In the genomic region with DNA sequence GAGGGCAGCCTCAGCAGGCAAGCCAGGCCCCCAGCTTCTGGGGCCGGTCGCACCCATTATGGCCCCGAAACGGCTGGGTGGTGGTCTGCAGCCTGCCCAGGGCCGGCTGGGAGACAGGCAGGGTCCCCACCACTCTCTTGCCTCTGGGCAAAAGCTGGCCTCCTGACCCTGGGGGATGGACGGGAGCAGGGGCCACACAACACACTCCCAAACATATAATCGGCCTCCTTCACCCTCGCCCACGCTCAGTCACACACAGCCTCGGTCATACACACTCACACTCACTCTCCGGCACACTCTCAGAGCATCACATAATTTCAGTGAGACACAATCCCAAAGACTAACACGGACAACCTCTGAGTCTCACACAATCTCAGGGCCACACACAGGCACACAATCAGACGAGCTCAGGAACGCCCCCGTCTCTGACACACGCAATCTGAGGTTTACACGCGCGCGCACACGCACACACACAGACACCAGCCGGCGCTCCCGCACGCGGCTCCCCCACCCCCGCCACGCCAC, we compare ENCODE assay signal across 8 cellular contexts. TPM values are rescaled to one million over a fixed set of nuclear protein-coding genes. Genes with fewer than 3 reads are reported as not detected.
DNase-seq lines count a peak whose midpoint lies in the region; ATAC-seq and TF ChIP-seq lines count a peak whose summit lies in the region.

No MANE protein-coding gene starts in this region.

- DNase-seq in NOMO-1 treated with DMSO at 0.1 percent for 48 hours (lab: John Stamatoyannopoulos, UW; ENCODE audit: unreplicated experiment) (peak; percentile 33), NOMO-1 treated with dmso at 0.1 percent for 144 hours (lab: John Stamatoyannopoulos, UW; ENCODE audit: unreplicated experiment) (no peak), spleen (peak; percentile 82)
- DNase-seq in activated CD4-positive, alpha-beta T cell treated with anti-CD3 and anti-CD28 coated beads, Interleukin-2, amount 50 U/mL, for 1 hour: no peak

- intact Hi-C loops in spleen (cut with DNase I; ENCODE audit: low total_unique reads): no loop called here

- H3K36me3 ChIP-seq in gastroesophageal sphincter (no peaks in the 10 kb centered on the region), spleen (no peaks in the 10 kb centered on the region)

- H3K4me1 ChIP-seq in gastroesophageal sphincter (peaks cover 0 to 27% (median 11%) of the 10 kb centered on the region in 3 donors), spleen (peaks cover 14 to 37% (median 29%) of the 10 kb centered on the region in 6 donors)

- peak overlapping the region in 3 of 4 donors; percentile 84 to 94 (median 90) for H3K27ac ChIP-seq in gastroesophageal sphincter
- peak overlapping the region; percentile 83 to 93 (median 91) for H3K27ac ChIP-seq in spleen

- ATAC-seq in SK-N-SH treated with all-trans-retinoic acid at 6 μM for 48 hours (peak; percentile 15), gastroesophageal sphincter (no peak), HG02759 (IDR thresholded peaks at IDR 0.05; ENCODE audit: unreplicated experiment) (no peak), HG03520 (IDR thresholded peaks at IDR 0.05; ENCODE audit: unreplicated experiment) (no peak)

- no peak for TF ChIP-seq POLR2A in gastroesophageal sphincter (IDR thresholded peaks at IDR 0.05)
- TF ChIP-seq POLR2A in spleen (IDR thresholded peaks at IDR 0.05): no peak

- WGBS in gastroesophageal sphincter (ENCODE audit: low coverage in 1 of 2), 2 donors: 3 to 10% methylated on average over 5 to 7 of the region's 28 CpGs
- WGBS in spleen, 5 donors: 0 to 3% (median 2%) methylated on average over 13 to 28 of the region's 28 CpGs

- H3K9me3 ChIP-seq in gastroesophageal sphincter: no peaks in the 10 kb centered on the region
- no peaks in the 10 kb centered on the region for H3K9me3 ChIP-seq in spleen

- no peak for TF ChIP-seq EP300 in gastroesophageal sphincter (IDR thresholded peaks at IDR 0.05)

- peak in 1 of 4 experiments; percentile 13 for TF ChIP-seq CTCF in gastroesophageal sphincter (IDR thresholded peaks at IDR 0.05)
- TF ChIP-seq CTCF in spleen (IDR thresholded peaks at IDR 0.05 in 8 of 11, conservative IDR thresholded peaks at IDR 0.05 in 3 of 11): no peak

- H3K4me3 ChIP-seq in gastroesophageal sphincter (peak overlapping the region; percentile 64 to 90), spleen (peak overlapping the region; percentile 77 to 97 (median 90))

- no peaks in the 10 kb centered on the region for H3K27me3 ChIP-seq in gastroesophageal sphincter
- no peaks in the 10 kb centered on the region for H3K27me3 ChIP-seq in spleen (replicated peaks in 1 of 7)

TF ChIP-seq in SK-N-SH treated with all-trans-retinoic acid at 6 μM for 48 hours, 23 proteins besides CTCF, POLR2A, EP300 and RAD21:
- no peak for TF ChIP-seq TOX (CRISPR knock-in tag; IDR thresholded peaks at IDR 0.05; ENCODE audit: borderline replicate concordance)
- no peak for TF ChIP-seq ZNF8 (CRISPR knock-in tag; IDR thresholded peaks at IDR 0.05)
- no peak for TF ChIP-seq POU6F1 (CRISPR knock-in tag; IDR thresholded peaks at IDR 0.05; ENCODE audit: borderline replicate concordance, low read depth)
- no peak for TF ChIP-seq OSR1 (CRISPR knock-in tag; IDR thresholded peaks at IDR 0.05)
- TF ChIP-seq, protein P1, sequence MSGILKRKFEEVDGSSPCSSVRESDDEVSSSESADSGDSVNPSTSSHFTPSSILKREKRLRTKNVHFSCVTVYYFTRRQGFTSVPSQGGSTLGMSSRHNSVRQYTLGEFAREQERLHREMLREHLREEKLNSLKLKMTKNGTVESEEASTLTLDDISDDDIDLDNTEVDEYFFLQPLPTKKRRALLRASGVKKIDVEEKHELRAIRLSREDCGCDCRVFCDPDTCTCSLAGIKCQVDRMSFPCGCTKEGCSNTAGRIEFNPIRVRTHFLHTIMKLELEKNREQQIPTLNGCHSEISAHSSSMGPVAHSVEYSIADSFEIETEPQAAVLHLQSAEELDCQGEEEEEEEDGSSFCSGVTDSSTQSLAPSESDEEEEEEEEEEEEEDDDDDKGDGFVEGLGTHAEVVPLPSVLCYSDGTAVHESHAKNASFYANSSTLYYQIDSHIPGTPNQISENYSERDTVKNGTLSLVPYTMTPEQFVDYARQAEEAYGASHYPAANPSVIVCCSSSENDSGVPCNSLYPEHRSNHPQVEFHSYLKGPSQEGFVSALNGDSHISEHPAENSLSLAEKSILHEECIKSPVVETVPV (CRISPR knock-in tag; IDR thresholded peaks at IDR 0.05): no peak
- no peak for TF ChIP-seq PPARA (CRISPR knock-in tag; IDR thresholded peaks at IDR 0.05; ENCODE audit: borderline replicate concordance)
- TF ChIP-seq SNAI2 (CRISPR knock-in tag; IDR thresholded peaks at IDR 0.05): no peak
- no peak for TF ChIP-seq GLIS3 (CRISPR knock-in tag; IDR thresholded peaks at IDR 0.05)
- TF ChIP-seq BACH2 (CRISPR knock-in tag; IDR thresholded peaks at IDR 0.05; ENCODE audit: borderline replicate concordance): no peak

RNA-seq across cellular contexts. Expression of gene PEMT, which starts 0.6 kb away (rescaled TPM):
- total RNA-seq in gastroesophageal sphincter (10 to 100 TPM in 3 of 4 donors, 1 to 10 TPM in 1; 8.6 to 20.7 (median 17.5) TPM), spleen (10 to 100 TPM in 5 of 7 donors, 1 to 10 TPM in 2; 8.9 to 16.4 (median 14.3) TPM)
- polyA plus RNA-seq in spleen: 10 to 100 TPM; 11.6 to 21.3 (median 18.9) TPM

Comparison
In these comparisons a context has a peak if more than half of its experiments do, and no peak if none do; other contexts are left out.
1. DNase-seq: peak in NOMO-1 treated with DMSO at 0.1 percent for 48 hours (single experiment) and spleen (single experiment); none in NOMO-1 treated with dmso at 0.1 percent for 144 hours (single experiment) and activated CD4-positive, alpha-beta T cell treated with anti-CD3 and anti-CD28 coated beads, Interleukin-2, amount 50 U/mL, for 1 hour (single experiment).